In genomic region chr9:8611153-8611552, GRCh38 we compare ENCODE assay signal across 28 cellular contexts.
"Had no signal": no experiment of that assay in that cellular context is flagged by ENCODE, and none has a peak within 500 bp of the region (broad histone marks: within the 10 kb centered on the region; RNA-seq: fewer than 3 reads in every experiment).

No MANE protein-coding gene starts in this region.

- ATAC-seq: effector memory CD8-positive, alpha-beta T cell; esophagus mucosa; foreskin keratinocyte; gastrocnemius medialis; gastroesophageal sphincter; heart left ventricle; heart right ventricle had no signal

- DNase-seq: colonic mucosa; cortex of kidney; dermis blood vessel endothelial cell; dorsolateral prefrontal cortex; effector CD4-positive, alpha-beta T cell; effector CD8-positive, alpha-beta T cell; effector memory CD4-positive, alpha-beta T cell; effector memory CD8-positive, alpha-beta T cell; endodermal cell; erythroblast; esophagus squamous epithelium; foreskin fibroblast; foreskin keratinocyte; foreskin melanocyte; gastrocnemius medialis; glutamatergic neuron; head of caudate nucleus; heart left ventricle; heart right ventricle had no signal

- H3K4me1 ChIP-seq: colonic mucosa, foreskin keratinocyte, gastrocnemius medialis had no signal

- H3K27me3 ChIP-seq: colonic mucosa, dorsolateral prefrontal cortex, esophagus muscularis mucosa, esophagus squamous epithelium, foreskin keratinocyte, gastrocnemius medialis, gastroesophageal sphincter, heart left ventricle, heart right ventricle had no signal

- H3K36me3 ChIP-seq: colonic mucosa, esophagus muscularis mucosa, esophagus squamous epithelium, gastrocnemius medialis, gastroesophageal sphincter, heart left ventricle, heart right ventricle had no signal

- FAIRE-seq: colon, endometrium, endothelial cell of umbilical vein, frontal cortex had no signal

- H3K27ac ChIP-seq: colonic mucosa, coronary artery, epithelial cell of prostate, esophagus muscularis mucosa, esophagus squamous epithelium, foreskin keratinocyte, gastrocnemius medialis, gastroesophageal sphincter, heart left ventricle, heart right ventricle had no signal

- H3K4me3 ChIP-seq: colonic mucosa, coronary artery, dorsolateral prefrontal cortex, esophagus muscularis mucosa, esophagus squamous epithelium, gastrocnemius medialis, gastroesophageal sphincter, heart left ventricle, heart right ventricle had no signal

- H3K9me3 ChIP-seq: colonic mucosa, esophagus muscularis mucosa, esophagus squamous epithelium, gastrocnemius medialis, gastroesophageal sphincter, heart left ventricle, heart right ventricle had no signal
